18 cellular contexts compared by ENCODE assay signal in the genomic region with DNA sequence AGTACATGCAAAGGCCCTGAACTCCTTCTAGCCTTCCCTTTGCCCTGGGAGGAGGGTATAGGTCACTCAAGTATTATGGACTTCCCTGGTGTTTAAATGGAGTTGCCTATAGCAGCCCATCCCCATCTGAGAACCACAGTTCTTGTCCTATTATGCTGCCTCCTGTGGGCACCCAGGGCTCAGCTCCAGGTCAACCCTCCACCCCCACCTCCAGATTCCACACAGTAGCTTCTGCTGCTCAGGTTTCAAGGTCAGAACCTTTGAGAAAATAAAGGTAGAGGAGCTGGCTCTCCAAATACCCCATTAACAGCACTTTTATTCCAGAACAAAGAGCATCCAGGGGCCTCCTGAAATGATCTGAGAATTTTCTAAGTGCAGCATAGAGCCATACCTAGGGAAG. TPM values are rescaled to one million over a fixed set of nuclear protein-coding genes. Genes with fewer than 3 reads are reported as not detected.
A peak's percentile ranks its signal among the peaks of the same experiment; 100 is the strongest.
DNase-seq lines count a peak whose midpoint lies in the region; ATAC-seq and TF ChIP-seq lines count a peak whose summit lies in the region.
"Had no signal": no experiment of that assay in that cellular context is flagged by ENCODE, and none has a peak within 500 bp of the region (broad histone marks: within the 10 kb centered on the region; RNA-seq: fewer than 3 reads in every experiment).

No MANE protein-coding gene starts in this region.

- peaks cover 57% of the 10 kb centered on the region for H3K36me3 Mint-ChIP-seq in chondrocyte (ENCODE audit: low read depth)

- H2AK5ac ChIP-seq in mesenchymal stem cell (ENCODE audit: low read length, severe bottlenecking): no peak overlapping the region

- no peak overlapping the region for H2BK15ac ChIP-seq in mesenchymal stem cell (ENCODE audit: low read depth, poor library complexity, severe bottlenecking)

- TF ChIP-seq CTCF in cardiac muscle cell (IDR thresholded peaks at IDR 0.05; ENCODE audit: low read depth, low read length): peak; percentile 13
- TF ChIP-seq CTCF in chondrocyte (IDR thresholded peaks at IDR 0.05): peak; percentile 43
- no peak for TF ChIP-seq CTCF in uterus (IDR thresholded peaks at IDR 0.05)

- H3K79me1 ChIP-seq in mesenchymal stem cell (replicated peaks; ENCODE audit: low read length, poor library complexity, severe bottlenecking): peaks cover 3% of the 10 kb centered on the region

- H2BK120ac ChIP-seq in mesenchymal stem cell (ENCODE audit: low read depth, low read length): no peak overlapping the region

- H3K4me1 Mint-ChIP-seq in chondrocyte (ENCODE audit: low read depth): peaks cover 85% of the 10 kb centered on the region

- intact Hi-C loops in left ventricle myocardium superior (cut with micrococcal nuclease) (no loop called here), uterus (cut with DNase I; ENCODE audit: low total_unique reads) (no loop called here)

- no peak overlapping the region for H3K4ac ChIP-seq in mesenchymal stem cell (ENCODE audit: low read depth in 1 of 2, low read length in 2 of 2)

- H3K23ac ChIP-seq in mesenchymal stem cell (ENCODE audit: low read length in 2 of 2): no peak overlapping the region

- DNase-seq in cardiac muscle cell (ENCODE audit: low read depth in 1 of 2, low spot score in 1 of 2) (peak in 1 of 2 donors; percentile 44), left ventricle myocardium superior (no peak), chondrocyte (ENCODE audit: low spot score) (no peak), mesenchymal stem cell (no peak), uterus (no peak), SIG-M5 treated with dmso at 0.1 percent for 504 hours (lab: John Stamatoyannopoulos, UW; ENCODE audit: unreplicated experiment) (no peak), activated gamma-delta T cell (lab: John Stamatoyannopoulos, UW) (no peak)
- no peak for DNase-seq in activated CD4-positive, alpha-beta T cell treated with anti-CD3 and anti-CD28 coated beads for 4 hours
- DNase-seq: ACHN; activated CD4-positive, alpha-beta T cell treated with anti-CD3 and anti-CD28 coated beads, Interleukin-2, amount 10 ng/mL, durations not matched to agents 24 days and 14 days; DMS 273 treated with DMSO at 0.1 percent for 48 hours; left lung; NCI-H510A; spleen; T-helper 17 cell had no signal

- no peak overlapping the region for H3K18ac ChIP-seq in mesenchymal stem cell (ENCODE audit: low read depth in 1 of 2, low read length in 2 of 2)

- H3K27me3 ChIP-seq in cardiac muscle cell (no peaks in the 10 kb centered on the region), mesenchymal stem cell (ENCODE audit: control insufficient read depth in 1 of 2, insufficient read depth in 1 of 2, low read length in 2 of 2) (no peaks in the 10 kb centered on the region), uterus (no peaks in the 10 kb centered on the region)
- H3K27me3 ChIP-seq: left lung had no signal

- H3K27ac ChIP-seq in cardiac muscle cell (peak overlapping the region; percentile 99), mesenchymal stem cell (ENCODE audit: low read length, poor library complexity, severe bottlenecking) (peak overlapping the region; percentile 17), uterus (peak overlapping the region; percentile 42 to 43)

- H3K9ac ChIP-seq in mesenchymal stem cell (ENCODE audit: low read length): no peak overlapping the region

- H2BK5ac ChIP-seq in mesenchymal stem cell (ENCODE audit: low read depth, low read length, poor library complexity, severe bottlenecking): no peak overlapping the region

- peaks cover 11% of the 10 kb centered on the region for H3K36me3 ChIP-seq in cardiac muscle cell
- peaks cover 77 to 93% of the 10 kb centered on the region in 2 experiments for H3K36me3 ChIP-seq in mesenchymal stem cell (ENCODE audit: control insufficient read depth in 1 of 2, insufficient read depth in 2 of 2, low read depth in 1 of 2, low read length in 2 of 2)
- H3K36me3 ChIP-seq in uterus: no peaks in the 10 kb centered on the region

- H3K4me2 ChIP-seq in mesenchymal stem cell (ENCODE audit: low read length, poor library complexity, severe bottlenecking): no peak overlapping the region

- ATAC-seq in left ventricle myocardium superior: no peak
- ATAC-seq: left lung, Panc1, T-helper 17 cell had no signal

- no peak overlapping the region for H3K14ac ChIP-seq in mesenchymal stem cell (ENCODE audit: low read length in 2 of 2)

- no peaks in the 10 kb centered on the region for H3K9me3 Mint-ChIP-seq in chondrocyte (ENCODE audit: low read depth)

- H3K4me3 ChIP-seq in cardiac muscle cell: no peak overlapping the region
- H3K4me3 ChIP-seq in mesenchymal stem cell (ENCODE audit: insufficient read depth in 1 of 2, low read depth in 1 of 2, low read length in 2 of 2): no peak overlapping the region
- no peak overlapping the region for H3K4me3 ChIP-seq in uterus
- H3K4me3 ChIP-seq: left lung, spleen had no signal

- no peaks in the 10 kb centered on the region for H3K27me3 Mint-ChIP-seq in chondrocyte (ENCODE audit: low read depth)
- H3K27me3 Mint-ChIP-seq: activated CD4-positive, alpha-beta T cell treated with anti-CD3 and anti-CD28 coated beads, Interleukin-2, amount 10 ng/mL, durations not matched to agents 24 days and 14 days; brain; T-helper 17 cell had no signal

- no peak for TF ChIP-seq POLR2A in uterus (IDR thresholded peaks at IDR 0.05)

- H3K4me1 ChIP-seq in cardiac muscle cell (ENCODE audit: low read depth) (peaks cover 34% of the 10 kb centered on the region), mesenchymal stem cell (ENCODE audit: control insufficient read depth, insufficient read depth, low read depth, low read length) (peaks cover 34% of the 10 kb centered on the region), uterus (peaks cover 0 to 12% of the 10 kb centered on the region in 2 donors)

- peak overlapping the region; percentile 84 for H3K27ac Mint-ChIP-seq in chondrocyte (ENCODE audit: unreplicated experiment)
- H3K27ac Mint-ChIP-seq: activated CD4-positive, alpha-beta T cell treated with anti-CD3 and anti-CD28 coated beads, Interleukin-2, amount 10 ng/mL, durations not matched to agents 24 days and 14 days; activated T-helper 1 cell treated with anti-CD3 and anti-CD28 coated beads, Interleukin-12 subunit alpha, Interleukin-12 subunit beta, Interleukin-2, Interleukin-4 antibody, amounts not matched to agents 30 ng/mL and 10 ng/mL and 1 ng/mL, durations not matched to agents 14 hours and 24 hours and 36 hours; T-helper 17 cell had no signal

- no peak overlapping the region for H2AFZ ChIP-seq in mesenchymal stem cell (ENCODE audit: low read depth, low read length)

- no peaks in the 10 kb centered on the region for H3K9me3 ChIP-seq in cardiac muscle cell (ENCODE audit: low read depth)
- peaks cover 6% of the 10 kb centered on the region for H3K9me3 ChIP-seq in mesenchymal stem cell (ENCODE audit: control insufficient read depth, low read length)
- no peaks in the 10 kb centered on the region for H3K9me3 ChIP-seq in uterus

- H4K91ac ChIP-seq in mesenchymal stem cell (ENCODE audit: low read length): no peak overlapping the region

- no peak overlapping the region for H3K4me3 Mint-ChIP-seq in chondrocyte (ENCODE audit: unreplicated experiment)
- H3K4me3 Mint-ChIP-seq: activated CD4-positive, alpha-beta T cell treated with anti-CD3 and anti-CD28 coated beads, Interleukin-2, amount 10 ng/mL, durations not matched to agents 24 days and 14 days; activated T-helper 1 cell treated with anti-CD3 and anti-CD28 coated beads, Interleukin-12 subunit alpha, Interleukin-12 subunit beta, Interleukin-2, Interleukin-4 antibody, amounts not matched to agents 30 ng/mL and 10 ng/mL and 1 ng/mL, durations not matched to agents 14 hours and 24 hours and 36 hours; brain; T-helper 17 cell had no signal

- H2BK12ac ChIP-seq in mesenchymal stem cell (ENCODE audit: low read length in 2 of 2): no peak overlapping the region

- no peak overlapping the region for H4K8ac ChIP-seq in mesenchymal stem cell (ENCODE audit: low read length)

RNA-seq across cellular contexts. Expression of a gene that starts 57.4 kb away (rescaled TPM):
- total RNA-seq in cardiac muscle cell (167 and 169 TPM in 2 replicates), left ventricle myocardium superior (90.5 TPM), chondrocyte (808 to 1,105 TPM (median 1,102 TPM) in 3 replicates), uterus (100 to 1,000 TPM; 147 to 538 (median 343) TPM)
- polyA plus RNA-seq in cardiac muscle cell: 171 and 202 TPM in 2 replicates
- 359 TPM for polyA plus RNA-seq in mesenchymal stem cell (2013, experiment 1 of 2)
- 344 TPM for polyA plus RNA-seq in mesenchymal stem cell (2013, experiment 2 of 2)

Comparison
In these comparisons a context has a peak if more than half of its experiments do, and no peak if none do; other contexts are left out.
1. H3K27ac ChIP-seq: peak in every context shown above with its lines; median percentile 99 in cardiac muscle cell; 42 in uterus; 17 in mesenchymal stem cell.
2. CTCF ChIP-seq: peak in cardiac muscle cell (single experiment) and chondrocyte (single experiment); none in uterus (0 of 4).